In genomic region chr2:191645807-191646611, GRCh38 we compare ENCODE assay signal across 1 cellular context.
TF ChIP-seq lines count a peak whose summit lies in the region.

No MANE protein-coding gene starts in this region.

TF ChIP-seq in K562, 482 proteins besides CTCF, POLR2A, EP300 and RAD21:
- TF ChIP-seq ZNF24 (IDR thresholded peaks at IDR 0.05) (peak; percentile 33; the same call in 1 of the 2 replicates), TCF15 (CRISPR knock-in tag; IDR thresholded peaks at IDR 0.05) (no peak), ERF (CRISPR knock-in tag; IDR thresholded peaks at IDR 0.05) (no peak), CC2D1A (IDR thresholded peaks at IDR 0.05) (peak; percentile 91), ATF3 (IDR thresholded peaks at IDR 0.05) (peak; percentile 31; the same call in 1 of the 2 replicates), ATF3 (CRISPR knock-in tag; conservative IDR thresholded peaks at IDR 0.05) (no peak), SOX6 (IDR thresholded peaks at IDR 0.05) (peak; percentile 51; the same call in 1 of the 2 replicates), ARID1B (IDR thresholded peaks at IDR 0.05) (peak; percentile 55), PRDM10 (IDR thresholded peaks at IDR 0.05; ENCODE audit: partially characterized antibody) (no peak), ZBTB5 (IDR thresholded peaks at IDR 0.05) (peak; percentile 77), SMARCA4 (IDR thresholded peaks at IDR 0.05) (peak; percentile 68), PHTF2 (CRISPR knock-in tag; IDR thresholded peaks at IDR 0.05) (no peak), GATA2 (CRISPR knock-in tag; IDR thresholded peaks at IDR 0.05) (peak; percentile 55; the same call in 1 of the 2 replicates), FOSL1 (tag; conservative IDR thresholded peaks at IDR 0.05) (peak; percentile 68), ETV1 (tag; conservative IDR thresholded peaks at IDR 0.05; ENCODE audit: low read depth) (0 out of 2 replicates have a peak, but pooled peaks have one; percentile 29), DPF2 (IDR thresholded peaks at IDR 0.05) (0 out of 2 replicates have a peak, but pooled peaks have one; percentile 50), ETV5 (CRISPR knock-in tag; IDR thresholded peaks at IDR 0.05; ENCODE audit: low read depth) (0 out of 2 replicates have a peak, but pooled peaks have one; percentile 22), ZBTB40 (IDR thresholded peaks at IDR 0.05) (0 out of 2 replicates have a peak, but pooled peaks have one; percentile 12), ZBTB40 (CRISPR knock-in tag; IDR thresholded peaks at IDR 0.05) (no peak), JUND (IDR thresholded peaks at IDR 0.05; ENCODE audit: borderline replicate concordance, low read depth, low read length) (peak; percentile 50; the same call in 1 of the 2 replicates), JUND (tag; IDR thresholded peaks at IDR 0.05; ENCODE audit: borderline replicate concordance, low read depth, low read length) (no peak; the same call in 2 of the 3 replicates), HMBOX1 (IDR thresholded peaks at IDR 0.05) (peak; percentile 42; the same call in 1 of the 2 replicates), GABPA (tag; conservative IDR thresholded peaks at IDR 0.05; ENCODE audit: low read depth) (0 out of 2 replicates have a peak, but pooled peaks have one; percentile 13)
